In the genomic region with DNA sequence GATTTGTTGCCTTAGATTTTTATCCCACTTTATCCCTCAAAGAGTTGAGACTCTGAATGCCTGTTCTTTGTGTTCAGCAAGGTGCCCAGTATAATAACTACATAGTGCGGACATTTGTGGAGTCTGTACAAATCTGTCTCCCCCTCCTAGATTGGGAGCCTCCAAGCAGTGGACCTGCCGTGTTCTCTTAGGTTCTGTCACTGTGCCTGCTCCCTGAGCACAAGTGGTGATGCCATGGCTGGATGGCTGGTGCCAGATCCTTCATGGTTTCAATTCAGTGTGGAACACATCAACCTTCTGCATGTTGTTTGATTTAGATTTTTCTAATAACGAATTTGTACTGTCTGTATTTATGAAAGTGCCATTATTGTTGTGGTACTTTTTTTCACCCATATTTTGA, we compare ENCODE assay signal across 2 cellular contexts.
TF ChIP-seq lines count a peak whose summit lies in the region.

No MANE protein-coding gene starts in this region.

TF ChIP-seq in GM23338, 12 proteins besides CTCF, POLR2A, EP300 and RAD21:
- TF ChIP-seq EZH2phosphoT487 (IDR thresholded peaks at IDR 0.05; ENCODE audit: unreplicated experiment) (no peak), POLR2AphosphoS5 (IDR thresholded peaks at IDR 0.05; ENCODE audit: low read depth) (no peak), STAT1 (IDR thresholded peaks at IDR 0.05; ENCODE audit: unreplicated experiment) (no peak), NANOG (IDR thresholded peaks at IDR 0.05; ENCODE audit: borderline replicate concordance) (no peak)
- TF ChIP-seq, protein P1, sequence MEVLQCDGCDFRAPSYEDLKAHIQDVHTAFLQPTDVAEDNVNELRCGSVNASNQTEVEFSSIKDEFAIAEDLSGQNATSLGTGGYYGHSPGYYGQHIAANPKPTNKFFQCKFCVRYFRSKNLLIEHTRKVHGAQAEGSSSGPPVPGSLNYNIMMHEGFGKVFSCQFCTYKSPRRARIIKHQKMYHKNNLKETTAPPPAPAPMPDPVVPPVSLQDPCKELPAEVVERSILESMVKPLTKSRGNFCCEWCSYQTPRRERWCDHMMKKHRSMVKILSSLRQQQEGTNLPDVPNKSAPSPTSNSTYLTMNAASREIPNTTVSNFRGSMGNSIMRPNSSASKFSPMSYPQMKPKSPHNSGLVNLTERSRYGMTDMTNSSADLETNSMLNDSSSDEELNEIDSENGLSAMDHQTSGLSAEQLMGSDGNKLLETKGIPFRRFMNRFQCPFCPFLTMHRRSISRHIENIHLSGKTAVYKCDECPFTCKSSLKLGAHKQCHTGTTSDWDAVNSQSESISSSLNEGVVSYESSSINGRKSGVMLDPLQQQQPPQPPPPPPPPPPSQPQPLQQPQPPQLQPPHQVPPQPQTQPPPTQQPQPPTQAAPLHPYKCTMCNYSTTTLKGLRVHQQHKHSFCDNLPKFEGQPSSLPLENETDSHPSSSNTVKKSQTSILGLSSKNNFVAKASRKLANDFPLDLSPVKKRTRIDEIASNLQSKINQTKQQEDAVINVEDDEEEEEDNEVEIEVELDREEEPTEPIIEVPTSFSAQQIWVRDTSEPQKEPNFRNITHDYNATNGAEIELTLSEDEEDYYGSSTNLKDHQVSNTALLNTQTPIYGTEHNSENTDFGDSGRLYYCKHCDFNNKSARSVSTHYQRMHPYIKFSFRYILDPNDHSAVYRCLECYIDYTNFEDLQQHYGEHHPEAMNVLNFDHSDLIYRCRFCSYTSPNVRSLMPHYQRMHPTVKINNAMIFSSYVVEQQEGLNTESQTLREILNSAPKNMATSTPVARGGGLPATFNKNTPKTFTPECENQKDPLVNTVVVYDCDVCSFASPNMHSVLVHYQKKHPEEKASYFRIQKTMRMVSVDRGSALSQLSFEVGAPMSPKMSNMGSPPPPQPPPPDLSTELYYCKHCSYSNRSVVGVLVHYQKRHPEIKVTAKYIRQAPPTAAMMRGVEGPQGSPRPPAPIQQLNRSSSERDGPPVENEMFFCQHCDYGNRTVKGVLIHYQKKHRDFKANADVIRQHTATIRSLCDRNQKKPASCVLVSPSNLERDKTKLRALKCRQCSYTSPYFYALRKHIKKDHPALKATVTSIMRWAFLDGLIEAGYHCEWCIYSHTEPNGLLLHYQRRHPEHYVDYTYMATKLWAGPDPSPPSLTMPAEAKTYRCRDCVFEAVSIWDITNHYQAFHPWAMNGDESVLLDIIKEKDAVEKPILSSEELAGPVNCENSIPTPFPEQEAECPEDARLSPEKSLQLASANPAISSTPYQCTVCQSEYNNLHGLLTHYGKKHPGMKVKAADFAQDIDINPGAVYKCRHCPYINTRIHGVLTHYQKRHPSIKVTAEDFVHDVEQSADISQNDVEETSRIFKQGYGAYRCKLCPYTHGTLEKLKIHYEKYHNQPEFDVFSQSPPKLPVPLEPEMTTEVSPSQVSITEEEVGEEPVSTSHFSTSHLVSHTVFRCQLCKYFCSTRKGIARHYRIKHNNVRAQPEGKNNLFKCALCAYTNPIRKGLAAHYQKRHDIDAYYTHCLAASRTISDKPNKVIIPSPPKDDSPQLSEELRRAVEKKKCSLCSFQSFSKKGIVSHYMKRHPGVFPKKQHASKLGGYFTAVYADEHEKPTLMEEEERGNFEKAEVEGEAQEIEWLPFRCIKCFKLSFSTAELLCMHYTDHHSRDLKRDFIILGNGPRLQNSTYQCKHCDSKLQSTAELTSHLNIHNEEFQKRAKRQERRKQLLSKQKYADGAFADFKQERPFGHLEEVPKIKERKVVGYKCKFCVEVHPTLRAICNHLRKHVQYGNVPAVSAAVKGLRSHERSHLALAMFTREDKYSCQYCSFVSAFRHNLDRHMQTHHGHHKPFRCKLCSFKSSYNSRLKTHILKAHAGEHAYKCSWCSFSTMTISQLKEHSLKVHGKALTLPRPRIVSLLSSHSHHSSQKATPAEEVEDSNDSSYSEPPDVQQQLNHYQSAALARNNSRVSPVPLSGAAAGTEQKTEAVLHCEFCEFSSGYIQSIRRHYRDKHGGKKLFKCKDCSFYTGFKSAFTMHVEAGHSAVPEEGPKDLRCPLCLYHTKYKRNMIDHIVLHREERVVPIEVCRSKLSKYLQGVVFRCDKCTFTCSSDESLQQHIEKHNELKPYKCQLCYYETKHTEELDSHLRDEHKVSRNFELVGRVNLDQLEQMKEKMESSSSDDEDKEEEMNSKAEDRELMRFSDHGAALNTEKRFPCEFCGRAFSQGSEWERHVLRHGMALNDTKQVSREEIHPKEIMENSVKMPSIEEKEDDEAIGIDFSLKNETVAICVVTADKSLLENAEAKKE (CRISPR knock-in tag; IDR thresholded peaks at IDR 0.05) = no peak

TF ChIP-seq in IMR-90, 13 proteins besides CTCF, POLR2A, EP300 and RAD21:
- TF ChIP-seq, protein P2, sequence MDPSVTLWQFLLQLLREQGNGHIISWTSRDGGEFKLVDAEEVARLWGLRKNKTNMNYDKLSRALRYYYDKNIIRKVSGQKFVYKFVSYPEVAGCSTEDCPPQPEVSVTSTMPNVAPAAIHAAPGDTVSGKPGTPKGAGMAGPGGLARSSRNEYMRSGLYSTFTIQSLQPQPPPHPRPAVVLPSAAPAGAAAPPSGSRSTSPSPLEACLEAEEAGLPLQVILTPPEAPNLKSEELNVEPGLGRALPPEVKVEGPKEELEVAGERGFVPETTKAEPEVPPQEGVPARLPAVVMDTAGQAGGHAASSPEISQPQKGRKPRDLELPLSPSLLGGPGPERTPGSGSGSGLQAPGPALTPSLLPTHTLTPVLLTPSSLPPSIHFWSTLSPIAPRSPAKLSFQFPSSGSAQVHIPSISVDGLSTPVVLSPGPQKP (IDR thresholded peaks at IDR 0.05; ENCODE audit: borderline replicate concordance, low read depth, low read length) = no peak
- no peak for TF ChIP-seq MAZ (IDR thresholded peaks at IDR 0.05; ENCODE audit: borderline replicate concordance, low read depth, low read length)
- no peak for TF ChIP-seq SMC3 (IDR thresholded peaks at IDR 0.05; ENCODE audit: low read depth, low read length)
- no peak for TF ChIP-seq RCOR1 (IDR thresholded peaks at IDR 0.05; ENCODE audit: insufficient replicate concordance, low read length)
- TF ChIP-seq, protein P3, sequence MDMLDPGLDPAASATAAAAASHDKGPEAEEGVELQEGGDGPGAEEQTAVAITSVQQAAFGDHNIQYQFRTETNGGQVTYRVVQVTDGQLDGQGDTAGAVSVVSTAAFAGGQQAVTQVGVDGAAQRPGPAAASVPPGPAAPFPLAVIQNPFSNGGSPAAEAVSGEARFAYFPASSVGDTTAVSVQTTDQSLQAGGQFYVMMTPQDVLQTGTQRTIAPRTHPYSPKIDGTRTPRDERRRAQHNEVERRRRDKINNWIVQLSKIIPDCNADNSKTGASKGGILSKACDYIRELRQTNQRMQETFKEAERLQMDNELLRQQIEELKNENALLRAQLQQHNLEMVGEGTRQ (IDR thresholded peaks at IDR 0.05; ENCODE audit: low read depth, low read length) = no peak
- no peak for TF ChIP-seq FOS (IDR thresholded peaks at IDR 0.05; ENCODE audit: low read depth, low read length)
- TF ChIP-seq CEBPB (IDR thresholded peaks at IDR 0.05; ENCODE audit: low read depth, low read length) = no peak
- TF ChIP-seq MAFK (IDR thresholded peaks at IDR 0.05; ENCODE audit: low read depth, low read length) = no peak
- no peak for TF ChIP-seq MXI1 (IDR thresholded peaks at IDR 0.05; ENCODE audit: borderline replicate concordance, low read depth, low read length)
- no peak for TF ChIP-seq NFE2L2 (IDR thresholded peaks at IDR 0.05; ENCODE audit: low read depth, low read length)
- TF ChIP-seq RFX5 (IDR thresholded peaks at IDR 0.05; ENCODE audit: low read depth, low read length) = no peak
- no peak for TF ChIP-seq BHLHE40 (IDR thresholded peaks at IDR 0.05; ENCODE audit: low read depth, low read length)
- no peak for TF ChIP-seq CHD1 (IDR thresholded peaks at IDR 0.05; ENCODE audit: low read depth, low read length)
TF ChIP-seq in IMR-90: peak in this region for 0.
